Comparison of ENCODE assay signal across 9 cellular contexts in the genomic region with DNA sequence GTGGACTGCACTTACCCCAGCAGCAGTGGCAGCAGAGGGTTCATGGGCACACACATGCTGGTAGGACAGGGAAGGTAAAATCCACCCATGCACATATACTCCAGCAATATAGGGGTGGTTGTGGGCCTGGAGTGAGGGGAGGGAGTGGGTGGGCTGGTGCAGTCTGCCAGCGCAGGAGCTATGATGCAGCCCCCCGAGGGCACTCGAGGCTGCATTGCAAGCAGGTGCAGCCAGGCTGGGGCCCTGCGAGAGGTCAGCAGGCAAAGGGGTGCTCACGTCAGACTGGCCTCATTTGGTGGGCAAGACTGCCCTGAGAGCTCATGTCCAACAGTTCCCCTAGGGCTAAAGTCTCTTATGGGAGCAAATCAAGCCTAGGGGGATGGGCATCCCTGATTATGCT. TPM values are rescaled to one million over a fixed set of nuclear protein-coding genes. Genes with fewer than 3 reads are reported as not detected.
"Had no signal": no experiment of that assay in that cellular context is flagged by ENCODE, and none has a peak within 500 bp of the region (broad histone marks: within the 10 kb centered on the region; RNA-seq: fewer than 3 reads in every experiment).

No MANE protein-coding gene starts in this region.

- FAIRE-seq: H1, H54, HTR-8/SVneo had no signal

- H2AFZ ChIP-seq: GM23338 had no signal

- H3K4me3 ChIP-seq: GM23338 had no signal

- DNase-seq: H9, HCEC 1CT, KBM-7 had no signal

- H3K4me2 ChIP-seq: GM23338 had no signal

- ATAC-seq: GM23338 had no signal

RNA-seq across cellular contexts. Expression of gene PCDHA1, which starts 32.4 kb away (rescaled TPM):
- total RNA-seq: HT-29 had no signal
- polyA plus RNA-seq: IgD-negative memory B cell had no signal

RNA-seq across cellular contexts. Expression of gene PCDHA2, which starts 41.1 kb away (rescaled TPM):
- total RNA-seq: HT-29 had no signal
- polyA plus RNA-seq: IgD-negative memory B cell had no signal

RNA-seq across cellular contexts. Expression of gene PCDHA3, which starts 47.3 kb away (rescaled TPM):
- total RNA-seq: H9, HT-29 had no signal
- polyA plus RNA-seq: IgD-negative memory B cell had no signal

RNA-seq across cellular contexts. Expression of gene PCDHA4, which starts 53.3 kb away (rescaled TPM):
- total RNA-seq: HT-29 had no signal
- polyA plus RNA-seq: IgD-negative memory B cell had no signal
